ENCODE assay signal across 27 cellular contexts in the genomic region with DNA sequence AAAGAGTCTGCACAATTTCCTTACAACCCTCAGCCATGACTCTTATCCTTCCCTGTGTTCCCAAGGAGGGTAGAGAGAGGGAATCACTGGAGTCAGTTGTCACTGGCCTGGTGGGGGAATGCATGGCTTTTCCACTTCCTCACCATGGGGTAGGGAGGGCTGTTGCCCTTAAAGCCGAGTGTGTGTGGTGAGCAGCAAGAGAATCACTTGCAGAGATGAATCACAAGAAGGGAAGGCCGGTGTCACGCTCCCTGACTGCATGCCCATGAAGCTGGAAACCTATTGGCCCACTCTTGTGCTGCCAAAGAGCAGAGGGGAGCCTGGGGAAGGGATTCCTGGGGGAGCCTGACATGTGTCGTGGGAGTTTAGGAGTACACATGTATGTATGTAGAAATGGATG. TPM values are rescaled to one million over a fixed set of nuclear protein-coding genes. Genes with fewer than 3 reads are reported as not detected.
A peak's percentile ranks its signal among the peaks of the same experiment; 100 is the strongest.
DNase-seq lines count a peak whose midpoint lies in the region; TF ChIP-seq lines count a peak whose summit lies in the region.
"Had no signal": no experiment of that assay in that cellular context is flagged by ENCODE, and none has a peak within 500 bp of the region (broad histone marks: within the 10 kb centered on the region; RNA-seq: fewer than 3 reads in every experiment).

No MANE protein-coding gene starts in this region.

- H3K9me3 Mint-ChIP-seq in HFFc6: peaks cover 13% of the 10 kb centered on the region
- no peaks in the 10 kb centered on the region for H3K9me3 Mint-ChIP-seq in activated CD4-positive, alpha-beta T cell treated with anti-CD3 and anti-CD28 coated beads, Interleukin-2, amount 10 ng/mL, durations not matched to agents 7 days and 5 days
- H3K9me3 Mint-ChIP-seq: activated naive CD8-positive, alpha-beta T cell treated with anti-CD3 and anti-CD28 coated beads, Interleukin-2, amount 50 U/mL, for 24 hours; activated T-cell treated with anti-CD3 and anti-CD28 coated beads, Interleukin-2, amount 50 U/mL, for 4 hours had no signal

- H3K36me3 Mint-ChIP-seq in HFFc6 (ENCODE audit: low read depth): no peaks in the 10 kb centered on the region
- H3K36me3 Mint-ChIP-seq in activated CD4-positive, alpha-beta T cell treated with anti-CD3 and anti-CD28 coated beads, Interleukin-2, amount 10 ng/mL, durations not matched to agents 7 days and 5 days (ENCODE audit: low read depth): no peaks in the 10 kb centered on the region
- H3K36me3 Mint-ChIP-seq: CD8-positive, alpha-beta memory T cell; natural killer cell treated with Interleukin-12 subunit alpha and Interleukin-12 subunit beta and Interleukin-15 and Interleukin-18, amount 100 ng/mL, for 72 hours had no signal

- H3K4me3 ChIP-seq in AG09309 (ENCODE audit: control insufficient read depth, low read depth, low read length): no peak overlapping the region
- H3K4me3 ChIP-seq: dorsolateral prefrontal cortex, esophagus squamous epithelium, gastroesophageal sphincter, SJSA1, skin epidermis had no signal

- H3K27ac Mint-ChIP-seq in HFFc6: no peak overlapping the region
- no peak overlapping the region for H3K27ac Mint-ChIP-seq in activated CD4-positive, alpha-beta T cell treated with anti-CD3 and anti-CD28 coated beads, Interleukin-2, amount 10 ng/mL, durations not matched to agents 7 days and 5 days
- H3K27ac Mint-ChIP-seq: activated naive CD8-positive, alpha-beta T cell treated with anti-CD3 and anti-CD28 coated beads, Interleukin-2, amount 50 U/mL, for 24 hours; CD8-positive, alpha-beta memory T cell; natural killer cell treated with Interleukin-12 subunit alpha and Interleukin-12 subunit beta and Interleukin-15 and Interleukin-18, amount 100 ng/mL, for 72 hours had no signal

- no peak overlapping the region for H3K4me3 Mint-ChIP-seq in HFFc6
- no peak overlapping the region for H3K4me3 Mint-ChIP-seq in activated CD4-positive, alpha-beta T cell treated with anti-CD3 and anti-CD28 coated beads, Interleukin-2, amount 10 ng/mL, durations not matched to agents 7 days and 5 days
- H3K4me3 Mint-ChIP-seq: activated naive CD8-positive, alpha-beta T cell treated with anti-CD3 and anti-CD28 coated beads, Interleukin-2, amount 50 U/mL, for 24 hours; activated T-cell treated with anti-CD3 and anti-CD28 coated beads, Interleukin-2, amount 50 U/mL, for 4 hours; CD8-positive, alpha-beta memory T cell; natural killer cell treated with Interleukin-12 subunit alpha and Interleukin-12 subunit beta and Interleukin-15 and Interleukin-18, amount 100 ng/mL, for 72 hours had no signal

- 0 out of 2 replicates have a peak, but pooled peaks cover 13% of the 10 kb centered on the region for H3K4me1 Mint-ChIP-seq in HFFc6 (ENCODE audit: low read depth)
- H3K4me1 Mint-ChIP-seq in activated CD4-positive, alpha-beta T cell treated with anti-CD3 and anti-CD28 coated beads, Interleukin-2, amount 10 ng/mL, durations not matched to agents 7 days and 5 days: no peaks in the 10 kb centered on the region
- H3K4me1 Mint-ChIP-seq: activated naive CD8-positive, alpha-beta T cell treated with anti-CD3 and anti-CD28 coated beads, Interleukin-2, amount 50 U/mL, for 24 hours; CD8-positive, alpha-beta memory T cell had no signal

- H3K27me3 Mint-ChIP-seq in HFFc6 (ENCODE audit: insufficient read depth): peaks cover 10% of the 10 kb centered on the region
- peaks cover 10% of the 10 kb centered on the region for H3K27me3 Mint-ChIP-seq in activated CD4-positive, alpha-beta T cell treated with anti-CD3 and anti-CD28 coated beads, Interleukin-2, amount 10 ng/mL, durations not matched to agents 7 days and 5 days

- CTCF ChIA-PET in activated CD4-positive, alpha-beta T cell treated with anti-CD3 and anti-CD28 coated beads, Interleukin-2, amount 10 ng/mL, durations not matched to agents 7 days and 5 days (lab: Charles Lee): no interaction called here

- POLR2A ChIA-PET in activated CD4-positive, alpha-beta T cell treated with anti-CD3 and anti-CD28 coated beads, Interleukin-2, amount 10 ng/mL, durations not matched to agents 7 days and 5 days (lab: Charles Lee): no interaction called here

- TF ChIP-seq CTCF in AG09309 (IDR thresholded peaks at IDR 0.05; ENCODE audit: control insufficient read depth, insufficient read depth, low read depth, low read length, missing control alignments) (no peak), HFFc6 (IDR thresholded peaks at IDR 0.05) (no peak)

- DNase-seq in AG09309 (ENCODE audit: low read depth): peak; percentile 33
- DNase-seq in HFFc6: peak; percentile 46
- DNase-seq in astrocyte of the hippocampus (ENCODE audit: low read depth, low spot score): peak; percentile 29
- DNase-seq in iris pigment epithelial cell (ENCODE audit: low read depth): peak; percentile 47
- no peak for DNase-seq in stimulated activated CD8-positive, alpha-beta memory T cell treated with anti-CD3 and anti-CD28 coated beads, Interleukin-4, amount 100 ng/mL, for 48 hours
- DNase-seq in COR-L47 (lab: John Stamatoyannopoulos, UW): no peak
- no peak for DNase-seq in NOMO-1 treated with dmso at 0.1 percent for 144 hours (lab: John Stamatoyannopoulos, UW; ENCODE audit: unreplicated experiment)
- DNase-seq in activated CD4-positive, alpha-beta T cell treated with anti-CD3 and anti-CD28 coated beads, Interleukin-2, amount 10 ng/mL, durations not matched to agents 7 days and 5 days: no peak
- DNase-seq: activated CD4-positive, CD25-positive, alpha-beta regulatory T cell; activated naive CD8-positive, alpha-beta T cell treated with anti-CD3 and anti-CD28 coated beads, Interleukin-2, amount 50 U/mL, for 24 hours; activated T-cell treated with anti-CD3 and anti-CD28 coated beads, Interleukin-2, amount 50 U/mL, for 4 hours; CD8-positive, alpha-beta memory T cell; dorsolateral prefrontal cortex; esophagus squamous epithelium; GDM1; hippocampal formation; NCI-H1092 treated with DMSO at 0.1 percent for 48 hours; NCI-H187 treated with DMSO at 0.1 percent for 48 hours; NCI-H2171; NCI-H510A; RPMI8226; stimulated activated naive CD4-positive, alpha-beta T cell; T1000 had no signal

RNA-seq across cellular contexts. Expression of a gene that starts 18.1 kb away (rescaled TPM):
- total RNA-seq in HFFc6 (2021; fragmentation: NEBNext Ultra II Directional; extraction: Animal tissue kit (Norgen Biotek cat#: 25700)): under 1 TPM in 5 of 6 experiments, not detected in 1; 0.05 to 0.43 (median 0.11) TPM
- not detected for total RNA-seq in activated CD4-positive, alpha-beta T cell treated with anti-CD3 and anti-CD28 coated beads, Interleukin-2, amount 10 ng/mL, durations not matched to agents 7 days and 5 days
- total RNA-seq: activated T-cell treated with anti-CD3 and anti-CD28 coated beads, Interleukin-2, amount 50 U/mL, for 4 hours; CD8-positive, alpha-beta memory T cell; natural killer cell treated with Interleukin-12 subunit alpha and Interleukin-12 subunit beta and Interleukin-15 and Interleukin-18, amount 100 ng/mL, for 72 hours had no signal

Comparison
In these comparisons a context has a peak if more than half of its experiments do, and no peak if none do; other contexts are left out.
1. DNase-seq: peak in AG09309 (single experiment), HFFc6 (single experiment), astrocyte of the hippocampus (single experiment) and iris pigment epithelial cell (single experiment); none in stimulated activated CD8-positive, alpha-beta memory T cell treated with anti-CD3 and anti-CD28 coated beads, Interleukin-4, amount 100 ng/mL, for 48 hours (single experiment), COR-L47 (single experiment), NOMO-1 treated with dmso at 0.1 percent for 144 hours (single experiment) and activated CD4-positive, alpha-beta T cell treated with anti-CD3 and anti-CD28 coated beads, Interleukin-2, amount 10 ng/mL, durations not matched to agents 7 days and 5 days (single experiment).